Comparison of ENCODE assay signal across 6 cellular contexts in the genomic region with DNA sequence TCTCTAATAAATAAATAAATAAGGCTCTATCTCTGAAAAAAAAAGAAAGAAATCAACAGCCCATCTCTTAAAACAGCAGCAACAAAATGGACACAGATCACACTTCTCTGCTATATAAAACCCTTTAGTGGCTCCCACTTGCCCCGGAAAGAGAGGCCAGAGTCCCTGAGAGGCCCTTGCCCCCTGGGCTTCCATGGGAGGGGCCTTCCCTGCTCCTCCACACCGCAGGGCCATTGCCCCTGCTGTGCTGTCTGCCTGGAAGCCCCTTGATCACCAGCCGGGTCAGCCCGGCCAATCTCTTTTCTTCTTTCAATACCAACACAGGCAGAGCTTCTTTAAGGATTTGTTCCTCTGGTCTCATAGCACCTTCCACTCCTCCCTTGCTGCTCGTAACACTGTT.
"Had no signal": no experiment of that assay in that cellular context is flagged by ENCODE, and none has a peak within 500 bp of the region (broad histone marks: within the 10 kb centered on the region; RNA-seq: fewer than 3 reads in every experiment).

No MANE protein-coding gene starts in this region.

- H3K9ac ChIP-seq: GM23248 had no signal

- DNase-seq: GM23248, GOT3, H9, HFFc6, KG1 had no signal

- H3K27ac ChIP-seq: GM23248, HL-60 had no signal

- H2AFZ ChIP-seq: GM23248 had no signal

- H3K4me3 ChIP-seq: GM23248 had no signal
